Comparison of ENCODE assay signal across 20 cellular contexts in the genomic region with DNA sequence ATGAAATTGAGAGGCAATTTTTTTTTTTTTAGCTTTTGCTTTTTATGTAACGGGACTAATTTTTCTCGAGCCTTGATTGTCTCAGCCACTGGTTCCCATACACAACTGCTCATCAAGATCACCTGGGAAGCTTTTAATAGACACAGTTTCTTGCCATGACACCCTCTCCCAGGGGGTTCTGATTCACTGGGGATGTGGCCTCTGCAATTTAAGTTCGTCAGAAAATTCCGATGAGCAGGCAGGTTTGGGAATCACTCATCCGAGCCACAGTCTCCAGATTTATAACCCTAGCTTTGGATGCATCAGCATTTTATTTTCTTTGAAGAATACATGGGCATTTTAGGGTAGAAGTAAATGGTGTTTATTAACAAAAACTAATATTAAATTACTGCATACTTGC.
"Had no signal": no experiment of that assay in that cellular context is flagged by ENCODE, and none has a peak within 500 bp of the region (broad histone marks: within the 10 kb centered on the region; RNA-seq: fewer than 3 reads in every experiment).

No MANE protein-coding gene starts in this region.

- FAIRE-seq: frontal cortex, islet of Langerhans, TTC549 had no signal

- H3K27me3 ChIP-seq: neutrophil, thyroid gland had no signal

- ATAC-seq: activated CD8-positive, alpha-beta T cell treated with anti-CD3 and anti-CD28 coated beads for 36 hours; activated naive CD4-positive, alpha-beta T cell treated with anti-CD3 and anti-CD28 coated beads, Interleukin-2, amount 50 U/mL, for 72 hours; natural killer cell; stimulated activated memory B cell treated with anti-CD40 and anti-IgM and Interleukin-4, amounts not matched to agents 10 μg/mL and 1 μg/mL and 100 μg/mL, for 72 hours had no signal

- H3K36me3 ChIP-seq: left ventricle myocardium inferior, neutrophil, thyroid gland had no signal

- H3K9me3 Mint-ChIP-seq: activated B cell treated with CpG ODN at 0.5 μM for 24 hours; activated CD8-positive, alpha-beta T cell treated with anti-CD3 and anti-CD28 coated beads for 36 hours; memory B cell; natural killer cell; T-helper 1 cell treated with Interleukin-12 subunit alpha and Interleukin-12 subunit beta and Interleukin-4 antibody, amounts not matched to agents 30 μg/mL and 1 μg/mL, for 36 hours had no signal

- H3K36me3 Mint-ChIP-seq: activated naive CD4-positive, alpha-beta T cell treated with anti-CD3 and anti-CD28 coated beads, Interleukin-2, amount 50 U/mL, for 72 hours; memory B cell; natural killer cell; stimulated activated memory B cell treated with anti-CD40 and anti-IgM and Interleukin-4, amounts not matched to agents 10 μg/mL and 1 μg/mL and 100 μg/mL, for 72 hours had no signal

- H3K4me3 Mint-ChIP-seq: activated B cell treated with CpG ODN at 0.5 μM for 24 hours; activated CD8-positive, alpha-beta T cell treated with anti-CD3 and anti-CD28 coated beads for 36 hours; memory B cell; natural killer cell; stimulated activated memory B cell treated with anti-CD40 and anti-IgM and Interleukin-4, amounts not matched to agents 10 μg/mL and 1 μg/mL and 100 μg/mL, for 72 hours; T-helper 1 cell treated with Interleukin-12 subunit alpha and Interleukin-12 subunit beta and Interleukin-4 antibody, amounts not matched to agents 30 μg/mL and 1 μg/mL, for 36 hours had no signal

- H3K4me1 Mint-ChIP-seq: activated B cell treated with CpG ODN at 0.5 μM for 24 hours; memory B cell; stimulated activated memory B cell treated with anti-CD40 and anti-IgM and Interleukin-4, amounts not matched to agents 10 μg/mL and 1 μg/mL and 100 μg/mL, for 72 hours had no signal

- H3K4me1 ChIP-seq: thyroid gland had no signal

- H3K27ac ChIP-seq: left ventricle myocardium inferior, neutrophil, thyroid gland had no signal

- H3K4me3 ChIP-seq: left ventricle myocardium inferior, thyroid gland had no signal

- DNase-seq: activated B cell treated with CpG ODN at 0.5 μM for 24 hours; activated CD4-positive, alpha-beta T cell treated with anti-CD3 and anti-CD28 coated beads for 48 hours; activated CD8-positive, alpha-beta T cell treated with anti-CD3 and anti-CD28 coated beads for 36 hours; activated effector memory CD4-positive, alpha-beta T cell treated with anti-CD3 and anti-CD28 coated beads, Interleukin-2, amount 50 U/mL, for 16 hours; activated T-cell treated with anti-CD3 and anti-CD28 coated beads, Interleukin-2, amount 50 U/mL, for 48 hours; cerebellar nuclear complex; effector memory CD4-positive, alpha-beta T cell; left ventricle myocardium inferior; natural killer cell; retina; stimulated activated CD4-positive, alpha-beta T cell treated with anti-CD3 and anti-CD28 coated beads, Interleukin-2, amount 100 ng/mL, for 48 hours; thyroid gland had no signal

- H3K9me3 ChIP-seq: left ventricle myocardium inferior, neutrophil, thyroid gland had no signal

- H3K27ac Mint-ChIP-seq: activated B cell treated with CpG ODN at 0.5 μM for 24 hours; activated CD8-positive, alpha-beta T cell treated with anti-CD3 and anti-CD28 coated beads for 36 hours; activated naive CD4-positive, alpha-beta T cell treated with anti-CD3 and anti-CD28 coated beads, Interleukin-2, amount 50 U/mL, for 72 hours; memory B cell; natural killer cell; stimulated activated memory B cell treated with anti-CD40 and anti-IgM and Interleukin-4, amounts not matched to agents 10 μg/mL and 1 μg/mL and 100 μg/mL, for 72 hours; T-helper 1 cell treated with Interleukin-12 subunit alpha and Interleukin-12 subunit beta and Interleukin-4 antibody, amounts not matched to agents 30 μg/mL and 1 μg/mL, for 36 hours had no signal

- H3K27me3 Mint-ChIP-seq: activated CD8-positive, alpha-beta T cell treated with anti-CD3 and anti-CD28 coated beads for 36 hours; stimulated activated memory B cell treated with anti-CD40 and anti-IgM and Interleukin-4, amounts not matched to agents 10 μg/mL and 1 μg/mL and 100 μg/mL, for 72 hours had no signal
